In the genomic region with DNA sequence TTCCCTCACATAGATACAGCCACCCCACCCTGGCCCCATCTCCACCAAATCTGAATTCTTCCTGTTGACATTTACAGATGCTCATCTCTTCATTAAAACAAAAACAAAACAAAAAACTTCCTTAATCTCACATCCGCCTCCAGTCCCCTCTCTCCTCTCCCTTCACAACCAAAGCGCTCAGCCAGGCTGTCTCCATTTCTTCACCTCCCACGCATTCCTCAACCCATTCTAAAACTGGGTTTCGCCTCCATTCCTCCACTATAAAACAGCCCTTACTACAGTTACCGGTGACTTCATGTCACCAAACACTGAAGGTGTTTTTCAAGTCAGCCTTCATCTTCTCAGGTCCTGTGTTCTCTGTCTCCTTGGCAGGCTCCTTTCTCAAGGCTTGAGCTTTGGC, we compare ENCODE assay signal across 14 cellular contexts. TPM values are rescaled to one million over a fixed set of nuclear protein-coding genes. Genes with fewer than 3 reads are reported as not detected.
A peak's percentile ranks its signal among the peaks of the same experiment; 100 is the strongest.
DNase-seq lines count a peak whose midpoint lies in the region; ATAC-seq and TF ChIP-seq lines count a peak whose summit lies in the region.
"Had no signal": no experiment of that assay in that cellular context is flagged by ENCODE, and none has a peak within 500 bp of the region (broad histone marks: within the 10 kb centered on the region; RNA-seq: fewer than 3 reads in every experiment).

No MANE protein-coding gene starts in this region.

- H3K27me3 ChIP-seq in heart left ventricle = no peaks in the 10 kb centered on the region
- H3K27me3 ChIP-seq in right cardiac atrium (ENCODE audit: control insufficient read depth, insufficient read depth) = no peaks in the 10 kb centered on the region
- H3K27me3 ChIP-seq in dorsolateral prefrontal cortex = no peaks in the 10 kb centered on the region
- H3K27me3 ChIP-seq: testis had no signal

- H3K4me3 ChIP-seq in heart left ventricle (peak overlapping the region in 7 of 12 donors; percentile 5 to 40 (median 23)), right cardiac atrium (ENCODE audit: low read length) (no peak overlapping the region), dorsolateral prefrontal cortex (peak overlapping the region in 25 of 59 donors; percentile 2 to 49 (median 31))
- H3K4me3 ChIP-seq: testis had no signal

- peaks cover 0 to 2% (median 0%) of the 10 kb centered on the region in 9 donors for H3K36me3 ChIP-seq in heart left ventricle

- H3K27ac ChIP-seq in heart left ventricle = no peak overlapping the region
- no peak overlapping the region for H3K27ac ChIP-seq in right cardiac atrium (ENCODE audit: low read length)
- H3K27ac ChIP-seq in dorsolateral prefrontal cortex = peak overlapping the region in 43 of 59 donors; percentile 21 to 100 (median 70)
- H3K27ac ChIP-seq: testis had no signal

- H3K9me3 ChIP-seq in heart left ventricle (no peaks in the 10 kb centered on the region), right cardiac atrium (ENCODE audit: control insufficient read depth, low read length) (no peaks in the 10 kb centered on the region)
- H3K9me3 ChIP-seq: testis had no signal

- H3K4me1 ChIP-seq in heart left ventricle (peaks cover 0 to 27% (median 12%) of the 10 kb centered on the region in 12 donors), right cardiac atrium (ENCODE audit: control insufficient read depth, insufficient read depth, low read length) (peaks cover 3% of the 10 kb centered on the region)

- 62 to 76% (median 72%) methylated on average over 5 of the region's 5 CpGs for WGBS in heart left ventricle, 4 donors
- 47% methylated on average over 5 of the region's 5 CpGs for WGBS in right cardiac atrium

- TF ChIP-seq CTCF in heart left ventricle (IDR thresholded peaks at IDR 0.05) (no peak), dorsolateral prefrontal cortex (IDR thresholded peaks at IDR 0.05 in 54 of 56, conservative IDR thresholded peaks at IDR 0.05 in 2 of 56; ENCODE audit: low read depth in 1 of 56, partially characterized antibody in 56 of 56) (no peak), neural crest cell (conservative IDR thresholded peaks at IDR 0.05) (no peak), type B pancreatic cell (conservative IDR thresholded peaks at IDR 0.05) (no peak)

- H3K27me3 Mint-ChIP-seq in neural crest cell (ENCODE audit: low read depth) (no peaks in the 10 kb centered on the region), type B pancreatic cell (no peaks in the 10 kb centered on the region)

- no peaks in the 10 kb centered on the region for H3K36me3 Mint-ChIP-seq in neural crest cell (ENCODE audit: low read depth)
- H3K36me3 Mint-ChIP-seq in type B pancreatic cell = peaks cover 3% of the 10 kb centered on the region
- H3K36me3 Mint-ChIP-seq: naive thymus-derived CD8-positive, alpha-beta T cell had no signal

- peak overlapping the region; percentile 11 for H3K4me3 Mint-ChIP-seq in neural crest cell
- H3K4me3 Mint-ChIP-seq in type B pancreatic cell = peak overlapping the region; percentile 48
- H3K4me3 Mint-ChIP-seq: naive thymus-derived CD8-positive, alpha-beta T cell had no signal

- no peak for DNase-seq in heart left ventricle
- no peak for DNase-seq in right cardiac atrium
- peak in 2 of 10 donors; percentile 41 to 59 for DNase-seq in dorsolateral prefrontal cortex
- no peak for DNase-seq in neural crest cell (ENCODE audit: low read depth, low spot score)
- no peak for DNase-seq in type B pancreatic cell (ENCODE audit: extremely low spot score, unreplicated experiment)
- DNase-seq in NOMO-1 treated with DMSO at 0.1 percent for 48 hours (lab: John Stamatoyannopoulos, UW; ENCODE audit: unreplicated experiment) = no peak
- DNase-seq in stimulated activated CD4-positive, alpha-beta T cell treated with anti-CD3 and anti-CD28 coated beads, Interleukin-1b, Interleukin-23, amount 100 ng/mL, for 48 hours = no peak
- DNase-seq: activated effector memory CD4-positive, alpha-beta T cell treated with anti-CD3 and anti-CD28 coated beads, Interleukin-2, amount 50 U/mL, for 16 hours; naive thymus-derived CD8-positive, alpha-beta T cell; NCI-H1436 treated with DMSO at 0.1 percent for 48 hours; stimulated activated CD4-positive, alpha-beta T cell treated with anti-CD3 and anti-CD28 coated beads, Interleukin-12 subunit alpha, Interleukin-12 subunit beta, amount 100 ng/mL, for 4 hours; T-helper 1 cell had no signal

- ATAC-seq in heart left ventricle = no peak
- ATAC-seq in right cardiac atrium = no peak
- no peak for ATAC-seq in GM19467 (IDR thresholded peaks at IDR 0.05; ENCODE audit: unreplicated experiment)
- ATAC-seq: naive thymus-derived CD8-positive, alpha-beta T cell had no signal

- TF ChIP-seq POLR2A in heart left ventricle (IDR thresholded peaks at IDR 0.05) = no peak

- H3K27ac Mint-ChIP-seq in neural crest cell (ENCODE audit: unreplicated experiment) (peak overlapping the region; percentile 83), type B pancreatic cell (peak overlapping the region; percentile 78)

- H3K4me1 Mint-ChIP-seq in neural crest cell (peaks cover 31% of the 10 kb centered on the region), type B pancreatic cell (ENCODE audit: unreplicated experiment) (peaks cover 26% of the 10 kb centered on the region)

- H3K9me3 Mint-ChIP-seq in neural crest cell (no peaks in the 10 kb centered on the region), type B pancreatic cell (no peaks in the 10 kb centered on the region)

- intact Hi-C loops in heart left ventricle (cut with DNase I) (no loop called here), right cardiac atrium (cut with DNase I) (no loop called here), dorsolateral prefrontal cortex (cut with DNase I) (no loop called here)

RNA-seq across cellular contexts. Expression of gene BACE1-AS, which starts 9.6 kb away (rescaled TPM):
- total RNA-seq in heart left ventricle = 10 to 100 TPM in 5 of 9 donors, 1 to 10 TPM in 4; 5.8 to 16.6 (median 10.8) TPM
- polyA plus RNA-seq in heart left ventricle = 1 to 10 TPM; 4.2 to 9.8 TPM
- 10 to 100 TPM in 1 of 4 donors, 1 to 10 TPM in 3; 7.0 to 10.5 (median 8.2) TPM for total RNA-seq in right cardiac atrium
- 6.6 TPM for polyA plus RNA-seq in right cardiac atrium
- total RNA-seq in dorsolateral prefrontal cortex = 10 to 100 TPM; 10.4 to 23.0 (median 15.6) TPM
- total RNA-seq in neural crest cell = 17.6 and 18.1 TPM in 2 replicates
- 5.9 and 12.8 TPM in 2 replicates for total RNA-seq in type B pancreatic cell (ENCODE audit: low replicate concordance)

RNA-seq across cellular contexts. Expression of gene BACE1, which starts 15.3 kb away (rescaled TPM):
- total RNA-seq in heart left ventricle (10 to 100 TPM; 12.7 to 21.4 (median 17.3) TPM), right cardiac atrium (10 to 100 TPM; 14.4 to 19.9 (median 17.6) TPM), dorsolateral prefrontal cortex (100 to 1,000 TPM in 52 of 120 experiments, 10 to 100 TPM in 68; 61.2 to 214 (median 97.2) TPM), neural crest cell (30.4 and 30.7 TPM in 2 replicates), type B pancreatic cell (ENCODE audit: low replicate concordance) (26.2 and 37.4 TPM in 2 replicates)
- polyA plus RNA-seq in heart left ventricle (10 to 100 TPM in 1 of 2 donors, 1 to 10 TPM in 1; 3.8 to 12.4 TPM), right cardiac atrium (6.6 TPM)

RNA-seq across cellular contexts. Expression of gene CEP164, which starts 26.9 kb away (rescaled TPM):
- 10 to 100 TPM in 2 of 9 donors, 1 to 10 TPM in 7; 2.6 to 15.4 (median 7.3) TPM for total RNA-seq in heart left ventricle
- 1 to 10 TPM; 5.4 to 6.6 TPM for polyA plus RNA-seq in heart left ventricle
- 10 to 100 TPM in 1 of 4 donors, 1 to 10 TPM in 3; 7.9 to 10.6 (median 9.2) TPM for total RNA-seq in right cardiac atrium
- 8.6 TPM for polyA plus RNA-seq in right cardiac atrium
- 10 to 100 TPM; 22.7 to 64.8 (median 39.7) TPM for total RNA-seq in dorsolateral prefrontal cortex
- 41.2 and 42.8 TPM in 2 replicates for total RNA-seq in neural crest cell
- 28.0 and 42.1 TPM in 2 replicates for total RNA-seq in type B pancreatic cell (ENCODE audit: low replicate concordance)

Comparison
In these comparisons a context has a peak if more than half of its experiments do, and no peak if none do; other contexts are left out.
1. H3K27ac ChIP-seq: peak in dorsolateral prefrontal cortex (43 of 59); none in heart left ventricle (0 of 12) and right cardiac atrium (single experiment).